15 cellular contexts compared by ENCODE assay signal in the genomic region with DNA sequence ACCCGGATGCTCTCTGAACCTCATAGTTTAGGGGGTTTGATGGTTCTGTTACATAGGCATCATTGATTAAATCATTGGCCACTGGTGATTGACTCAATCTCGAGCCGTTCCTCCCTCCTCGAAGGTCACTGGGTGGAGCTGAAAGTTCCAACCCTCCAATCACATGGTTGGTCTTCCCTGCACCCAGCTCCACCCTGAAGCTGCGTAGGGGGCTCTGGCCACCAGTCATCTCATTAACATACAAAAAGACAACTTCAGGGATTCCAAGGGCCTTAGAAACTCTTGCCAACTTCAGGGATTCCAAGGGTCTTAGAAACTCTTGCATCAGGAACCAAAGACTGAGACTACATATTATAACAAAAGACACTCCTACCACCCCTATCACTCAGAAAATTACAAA.
DNase-seq lines count a peak whose midpoint lies in the region; ATAC-seq and TF ChIP-seq lines count a peak whose summit lies in the region.
"Had no signal": no experiment of that assay in that cellular context is flagged by ENCODE, and none has a peak within 500 bp of the region (broad histone marks: within the 10 kb centered on the region; RNA-seq: fewer than 3 reads in every experiment).

No MANE protein-coding gene starts in this region.

- TF ChIP-seq CTCF in GM23338 (conservative IDR thresholded peaks at IDR 0.05; ENCODE audit: low read depth in 2 of 2): no peak
- no peak for TF ChIP-seq CTCF in WTC11 (IDR thresholded peaks at IDR 0.05)
- no peak for TF ChIP-seq CTCF in upper lobe of right lung (IDR thresholded peaks at IDR 0.05)

- peaks cover 4% of the 10 kb centered on the region for H3K27me3 Mint-ChIP-seq in GM23338 (ENCODE audit: insufficient read depth, low read depth, poor library complexity)
- no peaks in the 10 kb centered on the region for H3K27me3 Mint-ChIP-seq in WTC11 (ENCODE audit: low read depth)

- ATAC-seq in GM23338: peak; percentile 49; the same call in 2 of the 3 replicates
- ATAC-seq in WTC11: peak; percentile 75
- ATAC-seq in upper lobe of right lung: no peak
- ATAC-seq in SK-N-SH treated with all-trans-retinoic acid at 6 μM for 48 hours: no peak
- ATAC-seq: GM12878, K562 had no signal

- H3K27ac Mint-ChIP-seq in GM23338 (no peak overlapping the region), WTC11 (no peak overlapping the region)
- H3K27ac Mint-ChIP-seq: CD4-positive, CD25-positive, alpha-beta regulatory T cell had no signal

- H4K20me1 ChIP-seq in GM23338 (replicated peaks; ENCODE audit: insufficient read depth): no peaks in the 10 kb centered on the region
- H4K20me1 ChIP-seq: BLaER1 treated with 17β-estradiol and CSF1 and Interleukin-3, amounts not matched to agents 10 nM and 100 nM had no signal

- CTCF ChIA-PET in WTC11 (lab: Charles Lee): interaction anchor here (1.2 kb wide), 1 partner anchor 99 kb away, joined by 3 read pairs; no protein-coding TSS in a partner anchor

- H3K36me3 Mint-ChIP-seq in GM23338 (ENCODE audit: low read depth) (peaks cover 7% of the 10 kb centered on the region; the same call in 2 of the 3 replicates), WTC11 (peaks cover 13% of the 10 kb centered on the region)
- H3K36me3 Mint-ChIP-seq: CD4-positive, CD25-positive, alpha-beta regulatory T cell had no signal

- H3K27me3 ChIP-seq in GM23338 (ENCODE audit: insufficient read depth) (no peaks in the 10 kb centered on the region), upper lobe of right lung (peaks cover 14% of the 10 kb centered on the region)
- H3K27me3 ChIP-seq: BLaER1 treated with 17β-estradiol and CSF1 and Interleukin-3, amounts not matched to agents 10 nM and 100 nM had no signal

- H3K4me3 ChIP-seq in GM23338: no peak overlapping the region
- H3K4me3 ChIP-seq in upper lobe of right lung: no peak overlapping the region
- H3K4me3 ChIP-seq: BLaER1 treated with 17β-estradiol and CSF1 and Interleukin-3, amounts not matched to agents 10 nM and 100 nM; GM12878; K562 had no signal

- no peaks in the 10 kb centered on the region for H3K9me2 ChIP-seq in GM23338 (ENCODE audit: insufficient read depth)

- peaks cover 19% of the 10 kb centered on the region for H3K4me1 Mint-ChIP-seq in GM23338
- peaks cover 24% of the 10 kb centered on the region for H3K4me1 Mint-ChIP-seq in WTC11

- H3K4me1 ChIP-seq in GM23338 (ENCODE audit: insufficient read depth): peaks cover 12% of the 10 kb centered on the region; the same call in 1 of the 2 replicates
- H3K4me1 ChIP-seq in upper lobe of right lung: no peaks in the 10 kb centered on the region

- no peak overlapping the region for H3K4me2 ChIP-seq in GM23338
- H3K4me2 ChIP-seq: BLaER1 treated with 17β-estradiol and CSF1 and Interleukin-3, amounts not matched to agents 10 nM and 100 nM had no signal

- no peaks in the 10 kb centered on the region for H3F3A ChIP-seq in GM23338 (replicated peaks; ENCODE audit: low read depth)

- POLR2A ChIA-PET in WTC11 (lab: Charles Lee): no interaction called here

- H3K4me3 Mint-ChIP-seq in GM23338 (no peak overlapping the region), WTC11 (no peak overlapping the region)

- no peak for DNase-seq in GM23338 (ENCODE audit: low spot score)
- no peak for DNase-seq in WTC11 (ENCODE audit: low spot score)
- peak; percentile 11 for DNase-seq in iPS DF 4.7 (ENCODE audit: extremely low read depth, low spot score)
- peak; percentile 9 for DNase-seq in upper lobe of right lung
- DNase-seq in NCI-H2171 (lab: John Stamatoyannopoulos, UW): no peak
- no peak for DNase-seq in NCI-H2029 treated with DMSO at 0.1 percent for 48 hours (lab: John Stamatoyannopoulos, UW)
- DNase-seq: 8988T; CD4-positive, CD25-positive, alpha-beta regulatory T cell; DMS53; Karpas-422 had no signal

- no peaks in the 10 kb centered on the region; the same call in 1 of the 2 replicates for H3K36me3 ChIP-seq in GM23338 (ENCODE audit: insufficient read depth)
- H3K36me3 ChIP-seq in upper lobe of right lung: no peaks in the 10 kb centered on the region
- H3K36me3 ChIP-seq: BLaER1 treated with 17β-estradiol and CSF1 and Interleukin-3, amounts not matched to agents 10 nM and 100 nM had no signal

- H3K79me2 ChIP-seq in GM23338 (replicated peaks; ENCODE audit: insufficient read depth): no peaks in the 10 kb centered on the region

- H3K9me3 ChIP-seq in upper lobe of right lung: no peaks in the 10 kb centered on the region

- H3K9me3 Mint-ChIP-seq in GM23338: peaks cover 19% of the 10 kb centered on the region
- peaks cover 41% of the 10 kb centered on the region for H3K9me3 Mint-ChIP-seq in WTC11

- no peak overlapping the region for H2AFZ ChIP-seq in GM23338

- intact Hi-C loops in upper lobe of right lung (cut with DNase I): no loop called here

- H3K27ac ChIP-seq in GM23338 (ENCODE audit: low read depth) (no peak overlapping the region), upper lobe of right lung (no peak overlapping the region)
- H3K27ac ChIP-seq: BLaER1 treated with 17β-estradiol and CSF1 and Interleukin-3, amounts not matched to agents 10 nM and 100 nM; HL-60 had no signal

TF ChIP-seq in GM23338, 12 proteins besides CTCF, POLR2A, EP300 and RAD21 (continues in another document):
- TF ChIP-seq EZH2phosphoT487 (IDR thresholded peaks at IDR 0.05; ENCODE audit: unreplicated experiment) (no peak), ZNF331 (CRISPR knock-in tag; IDR thresholded peaks at IDR 0.05; ENCODE audit: low read depth) (no peak), STAT1 (IDR thresholded peaks at IDR 0.05; ENCODE audit: unreplicated experiment) (no peak), NANOG (IDR thresholded peaks at IDR 0.05; ENCODE audit: borderline replicate concordance) (no peak), ZNF114 (CRISPR knock-in tag; IDR thresholded peaks at IDR 0.05) (no peak)
- TF ChIP-seq, protein P1, sequence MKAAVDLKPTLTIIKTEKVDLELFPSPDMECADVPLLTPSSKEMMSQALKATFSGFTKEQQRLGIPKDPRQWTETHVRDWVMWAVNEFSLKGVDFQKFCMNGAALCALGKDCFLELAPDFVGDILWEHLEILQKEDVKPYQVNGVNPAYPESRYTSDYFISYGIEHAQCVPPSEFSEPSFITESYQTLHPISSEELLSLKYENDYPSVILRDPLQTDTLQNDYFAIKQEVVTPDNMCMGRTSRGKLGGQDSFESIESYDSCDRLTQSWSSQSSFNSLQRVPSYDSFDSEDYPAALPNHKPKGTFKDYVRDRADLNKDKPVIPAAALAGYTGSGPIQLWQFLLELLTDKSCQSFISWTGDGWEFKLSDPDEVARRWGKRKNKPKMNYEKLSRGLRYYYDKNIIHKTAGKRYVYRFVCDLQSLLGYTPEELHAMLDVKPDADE (IDR thresholded peaks at IDR 0.05): no peak

TF ChIP-seq in WTC11, 78 proteins besides CTCF, POLR2A, EP300 and RAD21 (continues in another document):
- no peak for TF ChIP-seq FOXP1 (CRISPR knock-in tag; IDR thresholded peaks at IDR 0.05; ENCODE audit: borderline replicate concordance)
- no peak for TF ChIP-seq RELA (CRISPR knock-in tag; IDR thresholded peaks at IDR 0.05; ENCODE audit: borderline replicate concordance)
- no peak for TF ChIP-seq NR3C1 (CRISPR knock-in tag; conservative IDR thresholded peaks at IDR 0.05; ENCODE audit: low read depth)
- no peak for TF ChIP-seq OVOL2 (CRISPR knock-in tag; IDR thresholded peaks at IDR 0.05; ENCODE audit: borderline replicate concordance)
- TF ChIP-seq, protein P2, sequence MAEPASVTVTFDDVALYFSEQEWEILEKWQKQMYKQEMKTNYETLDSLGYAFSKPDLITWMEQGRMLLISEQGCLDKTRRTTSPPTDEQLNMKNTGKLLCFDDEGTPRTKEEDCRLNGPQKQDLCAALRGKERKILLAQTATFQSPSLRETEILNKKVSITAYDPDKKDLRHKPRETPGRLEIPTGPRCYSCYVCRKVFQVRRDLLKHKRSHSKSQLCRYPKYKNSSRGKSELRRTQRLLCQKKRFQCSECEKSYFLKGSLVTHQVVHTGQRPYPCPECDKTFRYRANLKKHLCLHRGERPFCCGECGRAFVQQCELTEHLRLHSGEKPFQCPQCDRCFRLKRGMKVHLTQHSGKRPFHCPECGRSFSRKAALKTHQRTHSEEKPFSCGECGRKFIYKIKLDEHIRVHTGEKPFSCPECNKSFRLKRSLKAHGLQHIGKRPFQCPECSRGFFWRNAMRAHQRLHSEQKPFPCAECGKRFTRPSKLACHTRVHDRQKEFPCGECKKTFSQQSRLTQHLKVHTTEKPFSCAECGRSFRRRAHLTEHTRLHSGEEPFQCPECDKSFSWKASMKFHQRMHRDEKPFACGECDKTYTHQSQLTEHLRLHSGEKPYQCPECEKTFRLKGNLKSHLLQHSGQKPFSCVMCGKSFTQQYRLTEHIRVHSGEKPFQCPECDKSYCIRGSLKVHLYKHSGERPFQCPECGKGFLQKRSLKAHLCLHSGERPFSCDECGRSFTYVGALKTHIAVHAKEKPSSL (CRISPR knock-in tag; conservative IDR thresholded peaks at IDR 0.05): no peak

TF ChIP-seq in SK-N-SH treated with all-trans-retinoic acid at 6 μM for 48 hours, 23 proteins besides CTCF, POLR2A, EP300 and RAD21 (continues in another document):
- TF ChIP-seq TOX (CRISPR knock-in tag; IDR thresholded peaks at IDR 0.05; ENCODE audit: borderline replicate concordance) (no peak), ZNF8 (CRISPR knock-in tag; IDR thresholded peaks at IDR 0.05) (no peak), BACH2 (CRISPR knock-in tag; IDR thresholded peaks at IDR 0.05; ENCODE audit: borderline replicate concordance) (no peak), ZNF70 (CRISPR knock-in tag; IDR thresholded peaks at IDR 0.05) (no peak)
- TF ChIP-seq, protein P3, sequence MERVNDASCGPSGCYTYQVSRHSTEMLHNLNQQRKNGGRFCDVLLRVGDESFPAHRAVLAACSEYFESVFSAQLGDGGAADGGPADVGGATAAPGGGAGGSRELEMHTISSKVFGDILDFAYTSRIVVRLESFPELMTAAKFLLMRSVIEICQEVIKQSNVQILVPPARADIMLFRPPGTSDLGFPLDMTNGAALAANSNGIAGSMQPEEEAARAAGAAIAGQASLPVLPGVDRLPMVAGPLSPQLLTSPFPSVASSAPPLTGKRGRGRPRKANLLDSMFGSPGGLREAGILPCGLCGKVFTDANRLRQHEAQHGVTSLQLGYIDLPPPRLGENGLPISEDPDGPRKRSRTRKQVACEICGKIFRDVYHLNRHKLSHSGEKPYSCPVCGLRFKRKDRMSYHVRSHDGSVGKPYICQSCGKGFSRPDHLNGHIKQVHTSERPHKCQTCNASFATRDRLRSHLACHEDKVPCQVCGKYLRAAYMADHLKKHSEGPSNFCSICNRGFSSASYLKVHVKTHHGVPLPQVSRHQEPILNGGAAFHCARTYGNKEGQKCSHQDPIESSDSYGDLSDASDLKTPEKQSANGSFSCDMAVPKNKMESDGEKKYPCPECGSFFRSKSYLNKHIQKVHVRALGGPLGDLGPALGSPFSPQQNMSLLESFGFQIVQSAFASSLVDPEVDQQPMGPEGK (CRISPR knock-in tag; IDR thresholded peaks at IDR 0.05; ENCODE audit: borderline replicate concordance): no peak

Comparison
In these comparisons a context has a peak if more than half of its experiments do, and no peak if none do; other contexts are left out.
1. ATAC-seq: peak in GM23338 (single experiment) and WTC11 (single experiment); none in upper lobe of right lung (single experiment) and SK-N-SH treated with all-trans-retinoic acid at 6 μM for 48 hours (single experiment).
2. DNase-seq: peak in iPS DF 4.7 (single experiment) and upper lobe of right lung (single experiment); none in GM23338 (single experiment), WTC11 (single experiment), NCI-H2171 (single experiment) and NCI-H2029 treated with DMSO at 0.1 percent for 48 hours (single experiment).